ENCODE assay signal across 8 cellular contexts in the genomic region with DNA sequence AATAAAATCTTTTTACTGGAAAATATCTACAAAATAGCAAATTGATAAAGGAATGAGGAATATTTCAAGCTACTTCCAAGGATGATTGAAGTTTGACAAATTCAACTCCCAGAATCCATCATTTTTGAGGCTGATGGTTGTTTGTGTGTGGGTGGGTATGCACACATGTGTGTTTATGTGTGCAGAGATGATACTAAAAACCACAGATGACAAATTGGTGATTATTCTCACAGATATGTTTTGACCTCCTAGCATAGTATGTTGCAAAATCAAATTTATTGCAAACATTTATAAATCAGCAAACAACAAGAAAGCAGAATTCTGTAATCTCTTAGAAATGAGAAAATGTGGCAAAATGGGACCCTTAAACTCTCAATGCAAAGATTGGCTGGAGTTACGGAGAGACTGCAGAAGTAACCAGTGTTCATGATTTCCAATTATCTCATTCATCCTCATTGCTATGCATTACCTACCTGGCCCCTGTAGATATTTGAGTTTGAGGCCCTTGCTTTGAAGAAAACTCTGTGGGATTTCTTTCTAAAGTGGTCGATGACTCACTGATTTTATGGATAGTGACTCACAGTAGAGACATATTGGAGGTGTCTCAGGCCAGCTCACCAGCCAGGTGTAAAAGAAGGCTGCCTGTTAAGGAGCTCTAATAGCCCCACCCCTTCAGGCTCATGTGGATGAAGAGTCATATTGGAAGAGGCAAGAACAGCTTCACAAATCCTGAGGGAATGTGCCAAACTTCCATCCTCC. TPM values are rescaled to one million over a fixed set of nuclear protein-coding genes. Genes with fewer than 3 reads are reported as not detected.
DNase-seq lines count a peak whose midpoint lies in the region; TF ChIP-seq lines count a peak whose summit lies in the region.

No MANE protein-coding gene starts in this region.

- H3K9me3 ChIP-seq in mesodermal cell (ENCODE audit: control insufficient read depth, low read length), result no peaks in the 10 kb centered on the region

- peaks cover 18% of the 10 kb centered on the region for H3K4me1 Mint-ChIP-seq in endothelial cell (ENCODE audit: unreplicated experiment)

- no peaks in the 10 kb centered on the region for H3K36me3 Mint-ChIP-seq in endothelial cell (ENCODE audit: low read depth, unreplicated experiment)

- H3K4me3 Mint-ChIP-seq in endothelial cell (ENCODE audit: unreplicated experiment), result no peak overlapping the region

- H3K27me3 Mint-ChIP-seq in endothelial cell (ENCODE audit: unreplicated experiment), result no peaks in the 10 kb centered on the region

- no peak for TF ChIP-seq CTCF in endothelial cell (IDR thresholded peaks at IDR 0.05; ENCODE audit: unreplicated experiment)

- WGBS in mesodermal cell (ENCODE audit: insufficient coverage in 2 of 2), 2 experiments, result 67 to 83% methylated on average over 1 to 2 of the region's 2 CpGs

- no peaks in the 10 kb centered on the region for H3K36me3 ChIP-seq in mesodermal cell (ENCODE audit: control insufficient read depth, insufficient read depth, low read length)

- H3K4me3 ChIP-seq in mesodermal cell (ENCODE audit: extremely low read depth, insufficient read depth, low read length, poor library complexity, severe bottlenecking), result no peak overlapping the region

- DNase-seq in A172 (ENCODE audit: low spot score) (peak; percentile 91), NCI-H526 treated with DMSO at 0.1 percent for 48 hours (lab: John Stamatoyannopoulos, UW) (no peak), NCI-H1694 (lab: John Stamatoyannopoulos, UW) (no peak), endothelial cell (ENCODE audit: low spot score) (no peak), cerebellar cortex (ENCODE audit: low spot score) (no peak)
- DNase-seq in activated effector memory CD4-positive, alpha-beta T cell treated with Interleukin-2 at 50 U/mL for 16 hours, result peak; percentile 9

- H3K9me3 Mint-ChIP-seq in endothelial cell (ENCODE audit: unreplicated experiment), result no peaks in the 10 kb centered on the region

- peak; percentile 4; the same call in 1 of the 2 replicates for TF ChIP-seq RAD21 in Ishikawa (IDR thresholded peaks at IDR 0.05; ENCODE audit: low read depth)

- H3K4me1 ChIP-seq in mesodermal cell (ENCODE audit: control insufficient read depth, insufficient read depth, low read length, poor library complexity, severe bottlenecking), result peaks cover 44% of the 10 kb centered on the region

- peak overlapping the region; percentile 93 for H3K27ac ChIP-seq in mesodermal cell (ENCODE audit: low read depth, low read length, severe bottlenecking)

- peak; percentile 77; the same call in 1 of the 2 replicates for TF ChIP-seq EP300 in Ishikawa (IDR thresholded peaks at IDR 0.05; ENCODE audit: borderline replicate concordance)

- no peak overlapping the region for H3K27ac Mint-ChIP-seq in endothelial cell (ENCODE audit: unreplicated experiment)

TF ChIP-seq in Ishikawa, 13 proteins besides CTCF, POLR2A, EP300 and RAD21:
- TF ChIP-seq FOXM1 (IDR thresholded peaks at IDR 0.05; ENCODE audit: borderline replicate concordance, low read depth) (peak; percentile 39; the same call in 1 of the 2 replicates), CREB1 (IDR thresholded peaks at IDR 0.05; ENCODE audit: low read depth) (no peak), CEBPB (IDR thresholded peaks at IDR 0.05) (0 out of 2 replicates have a peak, but pooled peaks have one; percentile 5), EGR1 (IDR thresholded peaks at IDR 0.05) (no peak), ZBTB7A (IDR thresholded peaks at IDR 0.05; ENCODE audit: low read depth) (no peak), TAF1 (IDR thresholded peaks at IDR 0.05; ENCODE audit: low read depth) (no peak), YY1 (IDR thresholded peaks at IDR 0.05; ENCODE audit: low read depth) (peak; percentile 17; the same call in 1 of the 2 replicates), TEAD4 (IDR thresholded peaks at IDR 0.05) (peak; percentile 30; the same call in 1 of the 2 replicates), TCF12 (IDR thresholded peaks at IDR 0.05; ENCODE audit: low read depth) (peak; percentile 70; the same call in 1 of the 2 replicates), NFIC (IDR thresholded peaks at IDR 0.05) (peak; percentile 54; the same call in 1 of the 2 replicates)
- TF ChIP-seq, protein P1, sequence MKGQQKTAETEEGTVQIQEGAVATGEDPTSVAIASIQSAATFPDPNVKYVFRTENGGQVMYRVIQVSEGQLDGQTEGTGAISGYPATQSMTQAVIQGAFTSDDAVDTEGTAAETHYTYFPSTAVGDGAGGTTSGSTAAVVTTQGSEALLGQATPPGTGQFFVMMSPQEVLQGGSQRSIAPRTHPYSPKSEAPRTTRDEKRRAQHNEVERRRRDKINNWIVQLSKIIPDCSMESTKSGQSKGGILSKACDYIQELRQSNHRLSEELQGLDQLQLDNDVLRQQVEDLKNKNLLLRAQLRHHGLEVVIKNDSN (IDR thresholded peaks at IDR 0.05), result no peak; the same call in 1 of the 2 replicates
- TF ChIP-seq, protein P2, sequence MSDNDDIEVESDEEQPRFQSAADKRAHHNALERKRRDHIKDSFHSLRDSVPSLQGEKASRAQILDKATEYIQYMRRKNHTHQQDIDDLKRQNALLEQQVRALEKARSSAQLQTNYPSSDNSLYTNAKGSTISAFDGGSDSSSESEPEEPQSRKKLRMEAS (IDR thresholded peaks at IDR 0.05), result 0 out of 2 replicates have a peak, but pooled peaks have one; percentile 28
- TF ChIP-seq, protein P3, sequence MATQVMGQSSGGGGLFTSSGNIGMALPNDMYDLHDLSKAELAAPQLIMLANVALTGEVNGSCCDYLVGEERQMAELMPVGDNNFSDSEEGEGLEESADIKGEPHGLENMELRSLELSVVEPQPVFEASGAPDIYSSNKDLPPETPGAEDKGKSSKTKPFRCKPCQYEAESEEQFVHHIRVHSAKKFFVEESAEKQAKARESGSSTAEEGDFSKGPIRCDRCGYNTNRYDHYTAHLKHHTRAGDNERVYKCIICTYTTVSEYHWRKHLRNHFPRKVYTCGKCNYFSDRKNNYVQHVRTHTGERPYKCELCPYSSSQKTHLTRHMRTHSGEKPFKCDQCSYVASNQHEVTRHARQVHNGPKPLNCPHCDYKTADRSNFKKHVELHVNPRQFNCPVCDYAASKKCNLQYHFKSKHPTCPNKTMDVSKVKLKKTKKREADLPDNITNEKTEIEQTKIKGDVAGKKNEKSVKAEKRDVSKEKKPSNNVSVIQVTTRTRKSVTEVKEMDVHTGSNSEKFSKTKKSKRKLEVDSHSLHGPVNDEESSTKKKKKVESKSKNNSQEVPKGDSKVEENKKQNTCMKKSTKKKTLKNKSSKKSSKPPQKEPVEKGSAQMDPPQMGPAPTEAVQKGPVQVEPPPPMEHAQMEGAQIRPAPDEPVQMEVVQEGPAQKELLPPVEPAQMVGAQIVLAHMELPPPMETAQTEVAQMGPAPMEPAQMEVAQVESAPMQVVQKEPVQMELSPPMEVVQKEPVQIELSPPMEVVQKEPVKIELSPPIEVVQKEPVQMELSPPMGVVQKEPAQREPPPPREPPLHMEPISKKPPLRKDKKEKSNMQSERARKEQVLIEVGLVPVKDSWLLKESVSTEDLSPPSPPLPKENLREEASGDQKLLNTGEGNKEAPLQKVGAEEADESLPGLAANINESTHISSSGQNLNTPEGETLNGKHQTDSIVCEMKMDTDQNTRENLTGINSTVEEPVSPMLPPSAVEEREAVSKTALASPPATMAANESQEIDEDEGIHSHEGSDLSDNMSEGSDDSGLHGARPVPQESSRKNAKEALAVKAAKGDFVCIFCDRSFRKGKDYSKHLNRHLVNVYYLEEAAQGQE (IDR thresholded peaks at IDR 0.05; ENCODE audit: low read depth), result no peak
TF ChIP-seq in Ishikawa: peak in this region for 7.

RNA-seq across cellular contexts. Expression of a gene that starts 44.6 kb away (rescaled TPM):
- not detected in 2 replicates for total RNA-seq in A172 (2014; rRNA removed; shearing (Covaris generic))
- not detected for polyA plus RNA-seq in mesodermal cell (2013, experiment 1 of 2)
- polyA plus RNA-seq in mesodermal cell (2013, experiment 2 of 2), result not detected
- total RNA-seq in endothelial cell (ENCODE audit: unreplicated experiment), result not detected

Comparison
In these comparisons a context has a peak if more than half of its experiments do, and no peak if none do; other contexts are left out.
1. DNase-seq: peak in A172 (single experiment) and activated effector memory CD4-positive, alpha-beta T cell treated with Interleukin-2 at 50 U/mL for 16 hours (single experiment); none in NCI-H526 treated with DMSO at 0.1 percent for 48 hours (single experiment), NCI-H1694 (single experiment), endothelial cell (single experiment) and cerebellar cortex (single experiment).